Comparison of ENCODE assay signal across 18 cellular contexts in genomic region chr4:139845481-139846093, GRCh38.
"Had no signal": no experiment of that assay in that cellular context is flagged by ENCODE, and none has a peak within 500 bp of the region (broad histone marks: within the 10 kb centered on the region; RNA-seq: fewer than 3 reads in every experiment).

No MANE protein-coding gene starts in this region.

- H3K4me1 ChIP-seq: gastrocnemius medialis had no signal

- H3K4me3 ChIP-seq: esophagus muscularis mucosa, gastrocnemius medialis, left ventricle myocardium inferior, lower lobe of right lung had no signal

- H3K27ac ChIP-seq: epithelial cell of prostate, esophagus muscularis mucosa, gastrocnemius medialis, left ventricle myocardium inferior, lower lobe of right lung had no signal

- DNase-seq: cortex of kidney; effector memory CD8-positive, alpha-beta T cell; gastrocnemius medialis; kidney; left cardiac atrium; left ventricle myocardium inferior; lower lobe of right lung; midbrain; posterior cingulate gyrus; small intestine; stimulated activated CD4-positive, alpha-beta T cell treated with anti-CD3 and anti-CD28 coated beads, Interleukin-12 subunit alpha, Interleukin-12 subunit beta, amount 100 ng/mL, for 4 hours; stimulated activated CD4-positive, alpha-beta T cell treated with anti-CD3 and anti-CD28 coated beads, Interleukin-2, amount 100 ng/mL, for 48 hours; stimulated activated naive CD4-positive, alpha-beta T cell treated with Interleukin-2 at 50 U/mL for 16 hours; trophoblast cell had no signal

- H3K9me3 ChIP-seq: esophagus muscularis mucosa, gastrocnemius medialis, left ventricle myocardium inferior, lower lobe of right lung had no signal

- FAIRE-seq: kidney, small intestine, urothelium cell line had no signal

- H3K36me3 ChIP-seq: esophagus muscularis mucosa, gastrocnemius medialis, left ventricle myocardium inferior, lower lobe of right lung had no signal

- H3K27me3 ChIP-seq: esophagus muscularis mucosa, gastrocnemius medialis had no signal

- ATAC-seq: effector memory CD8-positive, alpha-beta T cell; gastrocnemius medialis; left cardiac atrium; lower lobe of right lung; natural killer cell treated with Interleukin-12 subunit alpha and Interleukin-12 subunit beta and Interleukin-15 and Interleukin-18, amount 100 ng/mL, for 72 hours had no signal
